In the genomic region with DNA sequence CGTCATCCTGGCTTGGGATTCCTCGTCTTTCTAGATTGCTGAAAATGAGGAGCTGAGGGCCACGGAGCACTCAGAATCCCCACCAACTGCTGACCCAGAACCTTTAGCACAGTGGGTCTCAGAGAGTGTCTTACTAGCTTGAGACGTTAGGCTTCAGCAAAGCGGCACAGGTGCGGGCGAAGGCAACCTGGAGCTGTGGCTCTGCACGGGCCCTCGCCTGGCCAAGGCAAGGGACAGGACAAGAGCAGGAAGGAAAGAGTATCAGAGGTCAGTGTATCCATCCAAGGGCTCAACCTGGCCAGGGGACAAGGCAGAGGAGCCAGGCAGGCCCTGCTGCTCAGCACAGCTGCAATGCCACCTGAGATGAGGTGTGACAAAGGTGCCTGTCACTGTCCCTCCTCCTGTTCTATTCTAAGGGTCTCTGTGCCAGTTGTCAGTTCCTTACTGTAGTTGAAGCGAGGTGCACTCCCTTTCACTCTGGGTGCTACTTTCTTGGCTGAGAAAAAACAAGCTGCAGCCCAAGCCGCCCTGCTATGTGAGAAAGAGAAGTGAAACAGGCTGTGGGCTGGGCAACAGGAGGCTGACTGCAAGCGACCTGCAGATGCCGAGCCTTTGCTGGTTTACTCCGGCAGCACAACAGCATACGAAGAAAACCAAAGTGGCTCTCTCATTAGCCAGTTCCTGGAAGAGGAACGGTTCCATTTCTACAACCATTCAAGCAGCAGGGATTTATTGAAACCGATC, we compare ENCODE assay signal across 8 cellular contexts. TPM values are rescaled to one million over a fixed set of nuclear protein-coding genes. Genes with fewer than 3 reads are reported as not detected.
DNase-seq lines count a peak whose midpoint lies in the region; ATAC-seq and TF ChIP-seq lines count a peak whose summit lies in the region.

No MANE protein-coding gene starts in this region.

- ATAC-seq in HG03196 (IDR thresholded peaks at IDR 0.05; ENCODE audit: unreplicated experiment) (peak; percentile 84), foreskin keratinocyte (no peak)
- peak; percentile 78 for ATAC-seq in activated CD8-positive, alpha-beta T cell treated with anti-CD3 and anti-CD28 coated beads, Interleukin-2, amount 10 ng/mL, durations not matched to agents 7 days and 5 days

- H3K36me3 Mint-ChIP-seq in activated CD8-positive, alpha-beta T cell treated with anti-CD3 and anti-CD28 coated beads, Interleukin-2, amount 10 ng/mL, durations not matched to agents 7 days and 5 days (ENCODE audit: low read depth), result no peaks in the 10 kb centered on the region
- no peaks in the 10 kb centered on the region for H3K36me3 Mint-ChIP-seq in nephron progenitor cell (ENCODE audit: low read depth)

- TF ChIP-seq CTCF in nephron progenitor cell (IDR thresholded peaks at IDR 0.05) (no peak), foreskin keratinocyte (conservative IDR thresholded peaks at IDR 0.05) (no peak)

- peaks cover 1% of the 10 kb centered on the region for H3K9me3 Mint-ChIP-seq in activated CD8-positive, alpha-beta T cell treated with anti-CD3 and anti-CD28 coated beads, Interleukin-2, amount 10 ng/mL, durations not matched to agents 7 days and 5 days (ENCODE audit: insufficient read depth)
- H3K9me3 Mint-ChIP-seq in nephron progenitor cell, result peaks cover 5% of the 10 kb centered on the region

- peaks cover 47% of the 10 kb centered on the region for H3K4me1 Mint-ChIP-seq in activated CD8-positive, alpha-beta T cell treated with anti-CD3 and anti-CD28 coated beads, Interleukin-2, amount 10 ng/mL, durations not matched to agents 7 days and 5 days (ENCODE audit: low read depth)
- peaks cover 29% of the 10 kb centered on the region for H3K4me1 Mint-ChIP-seq in nephron progenitor cell

- no peaks in the 10 kb centered on the region for H3K27me3 Mint-ChIP-seq in activated CD8-positive, alpha-beta T cell treated with anti-CD3 and anti-CD28 coated beads, Interleukin-2, amount 10 ng/mL, durations not matched to agents 7 days and 5 days (ENCODE audit: low read depth)
- H3K27me3 Mint-ChIP-seq in nephron progenitor cell (ENCODE audit: low read depth, poor library complexity), result peaks cover 13% of the 10 kb centered on the region

- CTCF ChIA-PET in activated CD8-positive, alpha-beta T cell treated with anti-CD3 and anti-CD28 coated beads, Interleukin-2, amount 10 ng/mL, durations not matched to agents 7 days and 5 days (lab: Charles Lee), result interaction anchor here (1.3 to 1.4 kb wide), 2 partner anchors 10 to 11 kb away, joined by 3 to 4 read pairs; no protein-coding TSS in a partner anchor

- H3K27ac Mint-ChIP-seq in activated CD8-positive, alpha-beta T cell treated with anti-CD3 and anti-CD28 coated beads, Interleukin-2, amount 10 ng/mL, durations not matched to agents 7 days and 5 days, result peak overlapping the region; percentile 68
- H3K27ac Mint-ChIP-seq in nephron progenitor cell, result peak overlapping the region; percentile 82

- no peak overlapping the region for H3K27ac ChIP-seq in foreskin keratinocyte

- H3K27me3 ChIP-seq in foreskin keratinocyte, result peaks cover 2% of the 10 kb centered on the region

- DNase-seq in activated T-cell treated with anti-CD3 and anti-CD28 coated beads for 24 hours (ENCODE audit: low read depth), result peak; percentile 41
- DNase-seq in activated T-cell treated with anti-CD3 and anti-CD28 coated beads, Interleukin-2, amount 50 U/mL, for 1 hour, result no peak
- DNase-seq in activated CD8-positive, alpha-beta T cell treated with anti-CD3 and anti-CD28 coated beads, Interleukin-2, amount 10 ng/mL, durations not matched to agents 7 days and 5 days, result peak; percentile 69
- no peak for DNase-seq in nephron progenitor cell
- no peak for DNase-seq in inferior parietal cortex (ENCODE audit: extremely low spot score)
- no peak for DNase-seq in HPDE6-E6E7 (ENCODE audit: extremely low spot score)
- no peak for DNase-seq in foreskin keratinocyte

- no peak overlapping the region for H3K4me3 Mint-ChIP-seq in activated CD8-positive, alpha-beta T cell treated with anti-CD3 and anti-CD28 coated beads, Interleukin-2, amount 10 ng/mL, durations not matched to agents 7 days and 5 days
- H3K4me3 Mint-ChIP-seq in nephron progenitor cell, result no peak overlapping the region

- POLR2A ChIA-PET in activated CD8-positive, alpha-beta T cell treated with anti-CD3 and anti-CD28 coated beads, Interleukin-2, amount 10 ng/mL, durations not matched to agents 7 days and 5 days (lab: Charles Lee), result interaction anchor here (0.7 to 2.1 kb wide), 5 partner anchors 16 to 44 kb away, joined by 3 to 9 read pairs (median 4); no protein-coding TSS in a partner anchor

- H3K4me1 ChIP-seq in foreskin keratinocyte, result peaks cover 9% of the 10 kb centered on the region

RNA-seq across cellular contexts. Expression of a gene that starts 33.3 kb away (rescaled TPM):
- total RNA-seq in activated CD8-positive, alpha-beta T cell treated with anti-CD3 and anti-CD28 coated beads, Interleukin-2, amount 10 ng/mL, durations not matched to agents 7 days and 5 days, result 1 to 10 TPM; 3.9 to 4.1 TPM
- 3.1 and 3.2 TPM in 2 replicates for total RNA-seq in foreskin keratinocyte
- 0.58 and 0.62 TPM in 2 replicates for polyA plus RNA-seq in foreskin keratinocyte

Comparison
In these comparisons a context has a peak if more than half of its experiments do, and no peak if none do; other contexts are left out.
1. DNase-seq: peak in activated T-cell treated with anti-CD3 and anti-CD28 coated beads for 24 hours (single experiment) and activated CD8-positive, alpha-beta T cell treated with anti-CD3 and anti-CD28 coated beads, Interleukin-2, amount 10 ng/mL, durations not matched to agents 7 days and 5 days (single experiment); none in activated T-cell treated with anti-CD3 and anti-CD28 coated beads, Interleukin-2, amount 50 U/mL, for 1 hour (single experiment), nephron progenitor cell (single experiment), inferior parietal cortex (single experiment), HPDE6-E6E7 (single experiment) and foreskin keratinocyte (0 of 2).